ENCODE assay signal across 8 cellular contexts in the genomic region with DNA sequence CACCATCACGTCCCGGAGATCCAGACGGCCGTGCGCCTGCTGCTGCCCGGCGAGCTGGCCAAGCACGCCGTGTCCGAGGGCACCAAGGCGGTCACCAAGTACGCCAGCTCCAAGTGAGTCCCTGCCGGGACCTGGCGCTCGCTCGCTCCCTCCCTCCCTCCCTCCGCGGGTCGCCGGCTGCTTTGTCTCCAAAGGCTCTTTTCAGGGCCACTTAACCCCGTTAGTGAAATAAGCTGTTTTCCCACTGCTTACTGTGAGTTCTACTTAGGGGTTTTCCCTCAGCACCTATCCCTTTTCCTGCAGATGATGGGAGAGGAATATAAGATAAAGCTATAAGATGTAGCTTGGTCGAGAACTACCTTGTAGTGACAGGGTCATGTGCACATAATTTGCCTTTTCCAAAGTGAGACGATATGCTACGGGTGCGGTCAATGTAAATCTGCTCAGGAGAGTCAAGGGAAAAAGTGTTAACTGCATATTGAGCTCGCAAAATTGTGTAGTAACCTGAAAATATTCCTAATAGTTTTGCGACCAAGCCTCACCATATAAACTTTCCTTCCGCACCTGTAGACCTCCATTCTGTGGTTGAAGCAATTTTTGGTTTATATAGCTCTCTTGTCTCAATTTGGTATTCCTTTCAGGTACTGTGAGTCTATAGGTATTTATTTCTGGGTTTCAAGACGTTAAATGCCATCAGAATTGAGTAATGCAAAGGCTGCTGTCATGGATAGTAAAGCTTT. TPM values are rescaled to one million over a fixed set of nuclear protein-coding genes. Genes with fewer than 3 reads are reported as not detected.
A peak's percentile ranks its signal among the peaks of the same experiment; 100 is the strongest.
DNase-seq lines count a peak whose midpoint lies in the region; ATAC-seq and TF ChIP-seq lines count a peak whose summit lies in the region.

No MANE protein-coding gene starts in this region.

- no peak for TF ChIP-seq CTCF in cardiac fibroblast (IDR thresholded peaks at IDR 0.05; ENCODE audit: low read depth, low read length)

- peak overlapping the region; percentile 53 to 72 for H3K4me3 ChIP-seq in cardiac fibroblast (replicated peaks in 1 of 2; ENCODE audit: low read depth in 2 of 2, low read length in 2 of 2)

- DNase-seq in Ammon's horn (ENCODE audit: low spot score): peak; percentile 8
- DNase-seq in LHCN-M2 (ENCODE audit: low read depth): peak; percentile 2
- peak in 1 of 2 donors; percentile 25 for DNase-seq in cardiac fibroblast (ENCODE audit: low read depth in 2 of 2)
- DNase-seq in medulla oblongata (ENCODE audit: extremely low spot score): peak; percentile 11
- DNase-seq in ureter (ENCODE audit: low spot score): peak; percentile 41
- DNase-seq in GM19240 (ENCODE audit: insufficient read length, low spot score): no peak

- ATAC-seq in HG02970 (IDR thresholded peaks at IDR 0.05; ENCODE audit: low FRiP score, unreplicated experiment) (no peak), GM21528 (IDR thresholded peaks at IDR 0.05; ENCODE audit: low FRiP score, unreplicated experiment) (no peak)

RNA-seq across cellular contexts. Expression of a gene that starts 55.9 kb away (rescaled TPM):
- total RNA-seq in LHCN-M2 (2014; rRNA removed) (14.4 and 18.5 TPM in 2 replicates), ureter (16.4 TPM)
- 14.1 TPM for polyA plus RNA-seq in LHCN-M2 (2012)
